ENCODE assay signal across 9 cellular contexts in genomic region chr3:47057212-47057671, GRCh38.
DNase-seq lines count a peak whose midpoint lies in the region; ATAC-seq and TF ChIP-seq lines count a peak whose summit lies in the region.
"Had no signal": no experiment of that assay in that cellular context is flagged by ENCODE, and none has a peak within 500 bp of the region (broad histone marks: within the 10 kb centered on the region; RNA-seq: fewer than 3 reads in every experiment).

No MANE protein-coding gene starts in this region.

- no peaks in the 10 kb centered on the region for H3K9me2 ChIP-seq in PC-3 (replicated peaks; ENCODE audit: low read length)

- peak overlapping the region; percentile 38 for H3K27ac ChIP-seq in CD8-positive, alpha-beta memory T cell (ENCODE audit: low read depth, low read length)
- H3K27ac ChIP-seq in PC-3 (ENCODE audit: low read length): no peak overlapping the region

- H3K4me1 Mint-ChIP-seq in CD8-positive, alpha-beta memory T cell: peaks cover 41 to 61% (median 61%) of the 10 kb centered on the region in 3 donors
- peaks cover 30% of the 10 kb centered on the region for H3K4me1 Mint-ChIP-seq in activated CD4-positive, alpha-beta T cell treated with anti-CD3 and anti-CD28 coated beads, Interleukin-2, amount 10 ng/mL, durations not matched to agents 24 days and 14 days
- H3K4me1 Mint-ChIP-seq in Caco-2 (ENCODE audit: low read depth, unreplicated experiment): peaks cover 5% of the 10 kb centered on the region

- DNase-seq in CD8-positive, alpha-beta memory T cell: peak; percentile 22 to 80 (median 67)
- DNase-seq in activated CD4-positive, alpha-beta T cell treated with anti-CD3 and anti-CD28 coated beads, Interleukin-2, amount 10 ng/mL, durations not matched to agents 24 days and 14 days: peak; percentile 85
- DNase-seq in amniotic epithelial cell (ENCODE audit: low read depth): peak; percentile 51
- DNase-seq in stimulated activated CD4-positive, alpha-beta T cell treated with anti-CD3 and anti-CD28 coated beads, Interleukin-12 subunit alpha, Interleukin-12 subunit beta, amount 100 ng/mL, for 4 hours: peak; percentile 15
- no peak for DNase-seq in hepatic stellate cell (ENCODE audit: low spot score)
- no peak for DNase-seq in GDM1 (lab: John Stamatoyannopoulos, UW)
- DNase-seq in PC-3: no peak
- no peak for DNase-seq in Caco-2
- DNase-seq: dermis blood vessel endothelial cell had no signal

- no peaks in the 10 kb centered on the region for H3K9me3 Mint-ChIP-seq in CD8-positive, alpha-beta memory T cell
- peaks cover 4% of the 10 kb centered on the region for H3K9me3 Mint-ChIP-seq in activated CD4-positive, alpha-beta T cell treated with anti-CD3 and anti-CD28 coated beads, Interleukin-2, amount 10 ng/mL, durations not matched to agents 24 days and 14 days
- no peaks in the 10 kb centered on the region for H3K9me3 Mint-ChIP-seq in Caco-2 (ENCODE audit: unreplicated experiment)

- H3K27me3 ChIP-seq in CD8-positive, alpha-beta memory T cell (ENCODE audit: insufficient read depth, low read length, poor library complexity, severe bottlenecking): no peaks in the 10 kb centered on the region
- H3K27me3 ChIP-seq in PC-3 (ENCODE audit: low read length) (no peaks in the 10 kb centered on the region), Caco-2 (replicated peaks; ENCODE audit: control insufficient read depth, insufficient read depth, low read length) (no peaks in the 10 kb centered on the region)

- peak overlapping the region; percentile 10 to 64 (median 55) for H3K4me3 Mint-ChIP-seq in CD8-positive, alpha-beta memory T cell
- peak overlapping the region; percentile 29 for H3K4me3 Mint-ChIP-seq in activated CD4-positive, alpha-beta T cell treated with anti-CD3 and anti-CD28 coated beads, Interleukin-2, amount 10 ng/mL, durations not matched to agents 24 days and 14 days
- no peak overlapping the region for H3K4me3 Mint-ChIP-seq in Caco-2 (ENCODE audit: unreplicated experiment)

- POLR2A ChIA-PET in CD8-positive, alpha-beta memory T cell (lab: Charles Lee): interaction anchor here (0.6 to 1.0 kb wide), 3 partner anchors 18 to 137 kb away, joined by 3 read pairs; partner anchors contain the start of gene SETD2
- POLR2A ChIA-PET in PC-3 (lab: Charles Lee; ENCODE audit: unreplicated experiment) (no interaction called here), Caco-2 (lab: Charles Lee) (no interaction called here)

- peaks cover 0 to 2% of the 10 kb centered on the region in 2 donors for H3K27me3 Mint-ChIP-seq in CD8-positive, alpha-beta memory T cell
- H3K27me3 Mint-ChIP-seq in activated CD4-positive, alpha-beta T cell treated with anti-CD3 and anti-CD28 coated beads, Interleukin-2, amount 10 ng/mL, durations not matched to agents 24 days and 14 days: no peaks in the 10 kb centered on the region
- no peaks in the 10 kb centered on the region for H3K27me3 Mint-ChIP-seq in Caco-2 (ENCODE audit: insufficient read depth, unreplicated experiment)

- H3K9me3 ChIP-seq in CD8-positive, alpha-beta memory T cell (ENCODE audit: low read length): no peaks in the 10 kb centered on the region
- no peaks in the 10 kb centered on the region for H3K9me3 ChIP-seq in PC-3 (ENCODE audit: low read length)
- H3K9me3 ChIP-seq in Caco-2: no peaks in the 10 kb centered on the region

- BruUV-seq in PC-3 (replicated peaks; lab: Mats Ljungman, UMichigan) (no TSS peak), Caco-2 (replicated peaks; lab: Mats Ljungman, UMichigan) (no TSS peak)

- peaks cover 22% of the 10 kb centered on the region for H3K4me1 ChIP-seq in CD8-positive, alpha-beta memory T cell (ENCODE audit: insufficient read depth, low read length)
- no peaks in the 10 kb centered on the region for H3K4me1 ChIP-seq in PC-3 (ENCODE audit: insufficient read depth, low read length)
- no peaks in the 10 kb centered on the region for H3K4me1 ChIP-seq in Caco-2

- TF ChIP-seq CTCF in PC-3 (conservative IDR thresholded peaks at IDR 0.05; ENCODE audit: low read depth, low read length): no peak
- no peak for TF ChIP-seq CTCF in Caco-2 (IDR thresholded peaks at IDR 0.05; ENCODE audit: insufficient read depth in 1 of 2, low read depth in 1 of 2, low read length in 1 of 2, severe bottlenecking in 1 of 2, unreplicated experiment in 1 of 2)

- no peaks in the 10 kb centered on the region for H3F3A ChIP-seq in PC-3 (ENCODE audit: low read length, unreplicated experiment)

- intact Hi-C loops in activated CD4-positive, alpha-beta T cell treated with anti-CD3 and anti-CD28 coated beads, Interleukin-2, amount 10 ng/mL, durations not matched to agents 24 days and 14 days (cut with micrococcal nuclease): loop anchor here (1.0 to 5.0 kb wide), 2 partner anchors 38 to 105 kb away; partner anchors contain the start of gene SETD2
- intact Hi-C loops in PC-3 (cut with micrococcal nuclease) (no loop called here), Caco-2 (cut with micrococcal nuclease; ENCODE audit: unreplicated experiment) (no loop called here)

- H3K79me2 ChIP-seq in PC-3 (ENCODE audit: low read length): no peaks in the 10 kb centered on the region

- H3K27ac Mint-ChIP-seq in CD8-positive, alpha-beta memory T cell: peak overlapping the region; percentile 60 to 95 (median 93)
- peak overlapping the region; percentile 78 for H3K27ac Mint-ChIP-seq in activated CD4-positive, alpha-beta T cell treated with anti-CD3 and anti-CD28 coated beads, Interleukin-2, amount 10 ng/mL, durations not matched to agents 24 days and 14 days
- H3K27ac Mint-ChIP-seq in Caco-2 (ENCODE audit: unreplicated experiment): no peak overlapping the region

- peaks cover 19% of the 10 kb centered on the region for H3K36me3 ChIP-seq in CD8-positive, alpha-beta memory T cell (ENCODE audit: insufficient read depth, low read length)
- H3K36me3 ChIP-seq in PC-3 (ENCODE audit: low read depth, low read length) (peaks cover 23% of the 10 kb centered on the region), Caco-2 (ENCODE audit: control insufficient read depth, insufficient read depth, low read length) (no peaks in the 10 kb centered on the region; the same call in 1 of the 2 replicates)

- H3K36me3 Mint-ChIP-seq in CD8-positive, alpha-beta memory T cell: peaks cover 7 to 63% (median 13%) of the 10 kb centered on the region in 3 donors
- peaks cover 47% of the 10 kb centered on the region for H3K36me3 Mint-ChIP-seq in activated CD4-positive, alpha-beta T cell treated with anti-CD3 and anti-CD28 coated beads, Interleukin-2, amount 10 ng/mL, durations not matched to agents 24 days and 14 days (ENCODE audit: low read depth)
- peaks cover 44% of the 10 kb centered on the region for H3K36me3 Mint-ChIP-seq in Caco-2 (ENCODE audit: insufficient read depth, unreplicated experiment)

- H3K4me2 ChIP-seq in PC-3 (ENCODE audit: low read length): no peak overlapping the region

- H4K20me1 ChIP-seq in PC-3 (ENCODE audit: low read length): peaks cover 6% of the 10 kb centered on the region; the same call in 1 of the 2 replicates

- H3K9ac ChIP-seq in PC-3 (ENCODE audit: low read length): no peak overlapping the region

- ATAC-seq in PC-3: no peak

- H2AFZ ChIP-seq in PC-3 (ENCODE audit: low read length): no peak overlapping the region

- CTCF ChIA-PET in CD8-positive, alpha-beta memory T cell (lab: Charles Lee): no interaction called here
- CTCF ChIA-PET in PC-3 (lab: Charles Lee) (no interaction called here), Caco-2 (lab: Charles Lee) (no interaction called here)

- no peak overlapping the region for H3K4me3 ChIP-seq in CD8-positive, alpha-beta memory T cell (ENCODE audit: low read length)
- H3K4me3 ChIP-seq in PC-3 (ENCODE audit: low read length) (no peak overlapping the region), Caco-2 (ENCODE audit: low read depth, low read length) (no peak overlapping the region)

Comparison
In these comparisons a context has a peak if more than half of its experiments do, and no peak if none do; other contexts are left out.
1. DNase-seq: peak in CD8-positive, alpha-beta memory T cell (5 of 5), activated CD4-positive, alpha-beta T cell treated with anti-CD3 and anti-CD28 coated beads, Interleukin-2, amount 10 ng/mL, durations not matched to agents 24 days and 14 days (single experiment), amniotic epithelial cell (single experiment) and stimulated activated CD4-positive, alpha-beta T cell treated with anti-CD3 and anti-CD28 coated beads, Interleukin-12 subunit alpha, Interleukin-12 subunit beta, amount 100 ng/mL, for 4 hours (single experiment); none in hepatic stellate cell (single experiment), GDM1 (single experiment), PC-3 (single experiment) and Caco-2 (0 of 2).